14 cellular contexts compared by ENCODE assay signal in the genomic region with DNA sequence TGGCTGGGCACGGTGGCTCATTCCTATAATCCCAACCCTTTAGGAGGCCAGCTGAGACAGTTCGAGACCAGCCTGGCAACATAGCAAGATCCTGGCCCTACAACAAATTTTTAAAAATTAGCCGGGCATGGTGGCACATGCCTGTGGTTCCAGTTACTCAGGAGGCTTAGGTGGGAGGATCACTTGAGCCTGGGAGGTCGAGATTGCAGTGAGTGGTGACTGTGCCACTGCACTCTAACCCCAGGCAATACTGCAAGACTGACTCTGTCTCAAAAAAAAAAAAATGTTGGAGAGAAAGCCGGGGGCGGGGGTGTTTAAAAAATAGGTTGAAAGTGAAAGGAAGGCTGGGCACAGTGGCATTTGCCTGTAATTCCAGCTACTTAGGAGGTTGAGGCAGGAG. TPM values are rescaled to one million over a fixed set of nuclear protein-coding genes. Genes with fewer than 3 reads are reported as not detected.
"Had no signal": no experiment of that assay in that cellular context is flagged by ENCODE, and none has a peak within 500 bp of the region (broad histone marks: within the 10 kb centered on the region; RNA-seq: fewer than 3 reads in every experiment).

No MANE protein-coding gene starts in this region.

- H3K27ac ChIP-seq: coronary artery, epithelial cell of prostate, prostate gland, right lobe of liver, upper lobe of left lung had no signal

- H3K36me3 Mint-ChIP-seq: natural killer cell treated with Interleukin-12 subunit alpha and Interleukin-12 subunit beta and Interleukin-15 and Interleukin-18, amount 100 ng/mL, for 72 hours had no signal

- H3K9me3 Mint-ChIP-seq: activated T-cell treated with anti-CD3 and anti-CD28 coated beads, Interleukin-2, amount 50 U/mL, for 72 hours; natural killer cell treated with Interleukin-12 subunit alpha and Interleukin-12 subunit beta and Interleukin-15 and Interleukin-18, amount 100 ng/mL, for 72 hours had no signal

- ATAC-seq: activated T-cell treated with anti-CD3 and anti-CD28 coated beads, Interleukin-2, amount 50 U/mL, for 72 hours; natural killer cell treated with Interleukin-12 subunit alpha and Interleukin-12 subunit beta and Interleukin-15 and Interleukin-18, amount 100 ng/mL, for 72 hours; right lobe of liver had no signal

- H3K36me3 ChIP-seq: prostate gland, right lobe of liver, upper lobe of left lung had no signal

- H3K4me3 ChIP-seq: coronary artery, lung, prostate gland, right lobe of liver, upper lobe of left lung had no signal

- H3K4me3 Mint-ChIP-seq: activated T-cell treated with anti-CD3 and anti-CD28 coated beads, Interleukin-2, amount 50 U/mL, for 72 hours; natural killer cell treated with Interleukin-12 subunit alpha and Interleukin-12 subunit beta and Interleukin-15 and Interleukin-18, amount 100 ng/mL, for 72 hours had no signal

- H3K9me3 ChIP-seq: prostate gland, right lobe of liver, upper lobe of left lung had no signal

- H3K27me3 Mint-ChIP-seq: natural killer cell treated with Interleukin-12 subunit alpha and Interleukin-12 subunit beta and Interleukin-15 and Interleukin-18, amount 100 ng/mL, for 72 hours had no signal

- DNase-seq: activated T-cell treated with anti-CD3 and anti-CD28 coated beads, Interleukin-2, amount 50 U/mL, for 72 hours; central memory CD4-positive, alpha-beta T cell; effector memory CD4-positive, alpha-beta T cell; hippocampal formation; occipital lobe; right lobe of liver; stimulated activated naive CD4-positive, alpha-beta T cell; T1000; upper lobe of left lung had no signal

- H3K4me1 ChIP-seq: prostate gland, upper lobe of left lung had no signal

- H3K27me3 ChIP-seq: right lobe of liver, upper lobe of left lung had no signal

- H3K27ac Mint-ChIP-seq: activated T-cell treated with anti-CD3 and anti-CD28 coated beads, Interleukin-2, amount 50 U/mL, for 72 hours; natural killer cell treated with Interleukin-12 subunit alpha and Interleukin-12 subunit beta and Interleukin-15 and Interleukin-18, amount 100 ng/mL, for 72 hours had no signal

RNA-seq across cellular contexts. Expression of gene CLDN19, which starts 16.5 kb away (rescaled TPM):
- total RNA-seq: activated T-cell treated with anti-CD3 and anti-CD28 coated beads, Interleukin-2, amount 50 U/mL, for 72 hours; natural killer cell treated with Interleukin-12 subunit alpha and Interleukin-12 subunit beta and Interleukin-15 and Interleukin-18, amount 100 ng/mL, for 72 hours; occipital lobe; upper lobe of left lung had no signal
